Comparison of ENCODE assay signal across 23 cellular contexts in genomic region chr12:49040364-49040855, GRCh38. TPM values are rescaled to one million over a fixed set of nuclear protein-coding genes. Genes with fewer than 3 reads are reported as not detected.
DNase-seq lines count a peak whose midpoint lies in the region; ATAC-seq, FAIRE-seq and TF ChIP-seq lines count a peak whose summit lies in the region.
"Had no signal": no experiment of that assay in that cellular context is flagged by ENCODE, and none has a peak within 500 bp of the region (broad histone marks: within the 10 kb centered on the region; RNA-seq: fewer than 3 reads in every experiment).

No MANE protein-coding gene starts in this region.

- no peaks in the 10 kb centered on the region for H3K27me3 Mint-ChIP-seq in stimulated activated naive B cell treated with anti-CD40 and anti-IgM and Interleukin-4, amounts not matched to agents 10 μg/mL and 1 μg/mL and 100 μg/mL, for 72 hours

- H3K27me3 ChIP-seq in heart left ventricle, result no peaks in the 10 kb centered on the region
- no peaks in the 10 kb centered on the region for H3K27me3 ChIP-seq in gastroesophageal sphincter
- H3K27me3 ChIP-seq: MG63 had no signal

- TF ChIP-seq CTCF in heart left ventricle (IDR thresholded peaks at IDR 0.05), result no peak
- TF ChIP-seq CTCF in gastroesophageal sphincter (IDR thresholded peaks at IDR 0.05), result no peak

- peaks cover 0 to 4% (median 0%) of the 10 kb centered on the region in 12 donors for H3K4me1 ChIP-seq in heart left ventricle
- H3K4me1 ChIP-seq in gastroesophageal sphincter, result no peaks in the 10 kb centered on the region

- peaks cover 67 to 85% of the 10 kb centered on the region in 2 donors for H3K36me3 Mint-ChIP-seq in stimulated activated naive B cell treated with anti-CD40 and anti-IgM and Interleukin-4, amounts not matched to agents 10 μg/mL and 1 μg/mL and 100 μg/mL, for 72 hours

- intact Hi-C loops in Right ventricle myocardium superior (cut with DNase I), result no loop called here
- intact Hi-C loops in heart left ventricle (cut with DNase I), result no loop called here

- H3K4me3 Mint-ChIP-seq in stimulated activated naive B cell treated with anti-CD40 and anti-IgM and Interleukin-4, amounts not matched to agents 10 μg/mL and 1 μg/mL and 100 μg/mL, for 72 hours, result no peak overlapping the region

- TF ChIP-seq POLR2A in heart left ventricle (IDR thresholded peaks at IDR 0.05) (no peak), gastroesophageal sphincter (IDR thresholded peaks at IDR 0.05) (no peak)

- H3K36me3 ChIP-seq in heart left ventricle (peaks cover 0 to 99% (median 95%) of the 10 kb centered on the region in 9 donors), gastroesophageal sphincter (peaks cover 0 to 94% of the 10 kb centered on the region in 2 donors)

- no peaks in the 10 kb centered on the region for H3K9me3 ChIP-seq in heart left ventricle
- H3K9me3 ChIP-seq in gastroesophageal sphincter, result no peaks in the 10 kb centered on the region
- H3K9me3 ChIP-seq: MG63 had no signal

- WGBS in heart left ventricle, 4 donors, result 93 to 95% (median 93%) methylated on average over 14 of the region's 14 CpGs
- 86 to 87% methylated on average over 3 to 14 of the region's 14 CpGs for WGBS in gastroesophageal sphincter (ENCODE audit: low coverage in 1 of 2), 2 donors

- peak; percentile 34 for DNase-seq in Right ventricle myocardium superior
- DNase-seq in heart left ventricle, result no peak
- no peak for DNase-seq in stimulated activated naive B cell treated with anti-CD40 and anti-IgM and Interleukin-4, amounts not matched to agents 10 μg/mL and 1 μg/mL and 100 μg/mL, for 72 hours
- no peak for DNase-seq in frontal cortex (ENCODE audit: low spot score in 2 of 2)
- DNase-seq in OCI-M1 (lab: John Stamatoyannopoulos, UW), result no peak
- DNase-seq: 8988T, COR-L47, IMR-90, Karpas-422, MG63, NCI-H1048, NCI-H1436, NCI-H1930, NCI-H345, NCI-H524 treated with DMSO at 0.1 percent for 48 hours, PC-3, RPMI8226 had no signal

- TF ChIP-seq EP300 in gastroesophageal sphincter (IDR thresholded peaks at IDR 0.05), result no peak

- peak overlapping the region; percentile 25 for H3K27ac Mint-ChIP-seq in stimulated activated naive B cell treated with anti-CD40 and anti-IgM and Interleukin-4, amounts not matched to agents 10 μg/mL and 1 μg/mL and 100 μg/mL, for 72 hours

- FAIRE-seq in frontal cortex (lab: Jason Lieb, UNC), result no peak
- FAIRE-seq: G401.6 had no signal

- H3K9me3 Mint-ChIP-seq in stimulated activated naive B cell treated with anti-CD40 and anti-IgM and Interleukin-4, amounts not matched to agents 10 μg/mL and 1 μg/mL and 100 μg/mL, for 72 hours, result no peaks in the 10 kb centered on the region

- H3K4me3 ChIP-seq in heart left ventricle (no peak overlapping the region), gastroesophageal sphincter (no peak overlapping the region)
- H3K4me3 ChIP-seq: MG63 had no signal

- ATAC-seq in Right ventricle myocardium superior (ENCODE audit: poor library complexity) (no peak), heart left ventricle (no peak), gastroesophageal sphincter (peak; percentile 13)
- no peak for ATAC-seq in stimulated activated naive B cell treated with anti-CD40 and anti-IgM and Interleukin-4, amounts not matched to agents 10 μg/mL and 1 μg/mL and 100 μg/mL, for 72 hours (replicated peaks)
- ATAC-seq: PC-3 had no signal

- H3K27ac ChIP-seq in heart left ventricle (no peak overlapping the region), gastroesophageal sphincter (no peak overlapping the region)
- H3K27ac ChIP-seq: HL-60 had no signal

- H3K4me1 Mint-ChIP-seq in stimulated activated naive B cell treated with anti-CD40 and anti-IgM and Interleukin-4, amounts not matched to agents 10 μg/mL and 1 μg/mL and 100 μg/mL, for 72 hours, result peaks cover 11 to 16% of the 10 kb centered on the region in 2 donors

RNA-seq across cellular contexts. Expression of gene KMT2D, which starts 20.2 kb away (rescaled TPM):
- total RNA-seq in Right ventricle myocardium superior (38.1 TPM), heart left ventricle (10 to 100 TPM; 32.5 to 82.7 (median 55.6) TPM), gastroesophageal sphincter (10 to 100 TPM; 23.6 to 75.0 (median 53.8) TPM), frontal cortex (14.7 TPM)
- 10 to 100 TPM; 38.1 to 47.4 TPM for polyA plus RNA-seq in heart left ventricle

RNA-seq across cellular contexts. Expression of gene PRKAG1, which starts 21.8 kb away (rescaled TPM):
- total RNA-seq in Right ventricle myocardium superior (92.8 TPM), heart left ventricle (100 to 1,000 TPM in 2 of 9 donors, 10 to 100 TPM in 7; 72.0 to 107 (median 98.6) TPM), gastroesophageal sphincter (10 to 100 TPM; 55.9 to 79.9 (median 64.2) TPM), frontal cortex (29.3 TPM)
- 10 to 100 TPM; 91.5 to 93.5 TPM for polyA plus RNA-seq in heart left ventricle

RNA-seq across cellular contexts. Expression of gene RHEBL1, which starts 29.4 kb away (rescaled TPM):
- total RNA-seq in Right ventricle myocardium superior (0.48 TPM), heart left ventricle (1 to 10 TPM in 2 of 9 donors, under 1 TPM in 2, not detected in 5; 0.19 to 2.0 (median 0.72) TPM), gastroesophageal sphincter (under 1 TPM in 1 of 4 donors, not detected in 3; 0.35 TPM), frontal cortex (1.2 TPM)
- polyA plus RNA-seq in heart left ventricle, result under 1 TPM; 0.37 to 0.50 TPM

RNA-seq across cellular contexts. Expression of gene DDN, which starts 41.2 kb away (rescaled TPM):
- total RNA-seq in Right ventricle myocardium superior (0.78 TPM), heart left ventricle (1 to 10 TPM in 4 of 9 donors, under 1 TPM in 5; 0.40 to 2.8 (median 0.95) TPM), gastroesophageal sphincter (not detected), frontal cortex (14.7 TPM)
- polyA plus RNA-seq in heart left ventricle, result under 1 TPM; 0.42 to 0.91 TPM

RNA-seq across cellular contexts. Expression of gene DHH, which starts 54.2 kb away (rescaled TPM):
- total RNA-seq in Right ventricle myocardium superior (0.32 TPM), heart left ventricle (1 to 10 TPM in 1 of 9 donors, under 1 TPM in 8; 0.34 to 1.5 (median 0.76) TPM), gastroesophageal sphincter (1 to 10 TPM in 2 of 4 donors, under 1 TPM in 2; 0.54 to 1.2 (median 0.85) TPM), frontal cortex (0.41 TPM)
- polyA plus RNA-seq in heart left ventricle, result 1 to 10 TPM in 1 of 2 donors, under 1 TPM in 1; 0.38 to 1.0 TPM
- total RNA-seq: H7, HT1080 had no signal
- polyA plus RNA-seq: AG04450 had no signal
